In genomic region chr2:18991177-18992168, GRCh38 we compare ENCODE assay signal across 9 cellular contexts.
DNase-seq lines count a peak whose midpoint lies in the region; ATAC-seq and TF ChIP-seq lines count a peak whose summit lies in the region.
"Had no signal": no experiment of that assay in that cellular context is flagged by ENCODE, and none has a peak within 500 bp of the region (broad histone marks: within the 10 kb centered on the region; RNA-seq: fewer than 3 reads in every experiment).

No MANE protein-coding gene starts in this region.

- no peak for TF ChIP-seq EP300 in esophagus muscularis mucosa (IDR thresholded peaks at IDR 0.05)

- no peak overlapping the region for H3K4me3 ChIP-seq in esophagus muscularis mucosa

- WGBS in esophagus muscularis mucosa, result 43% methylated on average over 5 of the region's 5 CpGs

- TF ChIP-seq CTCF in esophagus muscularis mucosa (IDR thresholded peaks at IDR 0.05), result no peak

- intact Hi-C loops in esophagus muscularis mucosa (cut with DNase I), result no loop called here

- H3K4me1 ChIP-seq in esophagus muscularis mucosa, result peaks cover 16 to 43% (median 36%) of the 10 kb centered on the region in 4 donors

- no peaks in the 10 kb centered on the region for H3K36me3 ChIP-seq in esophagus muscularis mucosa

- peak overlapping the region in 3 of 4 donors; percentile 16 to 36 (median 28) for H3K27ac ChIP-seq in esophagus muscularis mucosa (replicated peaks in 1 of 4)

- H3K36me3 Mint-ChIP-seq in activated CD4-positive, alpha-beta memory T cell treated with anti-CD3 and anti-CD28 coated beads, Interleukin-2, amount 10 ng/mL, durations not matched to agents 7 days and 5 days (ENCODE audit: low read depth), result no peaks in the 10 kb centered on the region

- no peaks in the 10 kb centered on the region for H3K9me3 ChIP-seq in esophagus muscularis mucosa

- no peak overlapping the region for H3K27ac Mint-ChIP-seq in activated CD4-positive, alpha-beta memory T cell treated with anti-CD3 and anti-CD28 coated beads, Interleukin-2, amount 10 ng/mL, durations not matched to agents 7 days and 5 days

- no peak for ATAC-seq in GM21515 (IDR thresholded peaks at IDR 0.05; ENCODE audit: unreplicated experiment)

- H3K27me3 ChIP-seq in esophagus muscularis mucosa, result no peaks in the 10 kb centered on the region

- DNase-seq in DMS53 treated with DMSO at 0.1 percent for 48 hours (lab: John Stamatoyannopoulos, UW; ENCODE audit: unreplicated experiment) (peak; percentile 33), NCI-H510A (lab: John Stamatoyannopoulos, UW) (peak; percentile 62), esophagus muscularis mucosa (ENCODE audit: extremely low spot score) (no peak), pons (ENCODE audit: low spot score) (peak; percentile 36), NCI-H2227 (lab: John Stamatoyannopoulos, UW; ENCODE audit: unreplicated experiment) (no peak)
- DNase-seq in effector CD8-positive, alpha-beta T cell (lab: John Stamatoyannopoulos, UW), result no peak
- DNase-seq in activated CD4-positive, alpha-beta memory T cell treated with anti-CD3 and anti-CD28 coated beads, Interleukin-2, amount 10 ng/mL, durations not matched to agents 7 days and 5 days, result no peak
- DNase-seq: stimulated activated CD4-positive, alpha-beta T cell treated with anti-CD3 and anti-CD28 coated beads, Interleukin-4, amount 100 ng/mL, for 4 hours had no signal

- CTCF ChIA-PET in activated CD4-positive, alpha-beta memory T cell treated with anti-CD3 and anti-CD28 coated beads, Interleukin-2, amount 10 ng/mL, durations not matched to agents 7 days and 5 days (lab: Charles Lee), result no interaction called here

- no peak overlapping the region for H3K4me3 Mint-ChIP-seq in activated CD4-positive, alpha-beta memory T cell treated with anti-CD3 and anti-CD28 coated beads, Interleukin-2, amount 10 ng/mL, durations not matched to agents 7 days and 5 days

- H3K27me3 Mint-ChIP-seq in activated CD4-positive, alpha-beta memory T cell treated with anti-CD3 and anti-CD28 coated beads, Interleukin-2, amount 10 ng/mL, durations not matched to agents 7 days and 5 days, result no peaks in the 10 kb centered on the region

- TF ChIP-seq POLR2A in esophagus muscularis mucosa (IDR thresholded peaks at IDR 0.05; ENCODE audit: low read depth), result no peak

- POLR2A ChIA-PET in activated CD4-positive, alpha-beta memory T cell treated with anti-CD3 and anti-CD28 coated beads, Interleukin-2, amount 10 ng/mL, durations not matched to agents 7 days and 5 days (lab: Charles Lee), result no interaction called here

- no peaks in the 10 kb centered on the region for H3K4me1 Mint-ChIP-seq in activated CD4-positive, alpha-beta memory T cell treated with anti-CD3 and anti-CD28 coated beads, Interleukin-2, amount 10 ng/mL, durations not matched to agents 7 days and 5 days

- H3K9me3 Mint-ChIP-seq in activated CD4-positive, alpha-beta memory T cell treated with anti-CD3 and anti-CD28 coated beads, Interleukin-2, amount 10 ng/mL, durations not matched to agents 7 days and 5 days, result no peaks in the 10 kb centered on the region

Comparison
In these comparisons a context has a peak if more than half of its experiments do, and no peak if none do; other contexts are left out.
1. DNase-seq: peak in DMS53 treated with DMSO at 0.1 percent for 48 hours (single experiment), NCI-H510A (single experiment) and pons (single experiment); none in esophagus muscularis mucosa (single experiment), NCI-H2227 (single experiment), effector CD8-positive, alpha-beta T cell (single experiment) and activated CD4-positive, alpha-beta memory T cell treated with anti-CD3 and anti-CD28 coated beads, Interleukin-2, amount 10 ng/mL, durations not matched to agents 7 days and 5 days (single experiment).